In genomic region chr19:6903446-6903845, GRCh38 we compare ENCODE assay signal across 9 cellular contexts. TPM values are rescaled to one million over a fixed set of nuclear protein-coding genes. Genes with fewer than 3 reads are reported as not detected.
"Had no signal": no experiment of that assay in that cellular context is flagged by ENCODE, and none has a peak within 500 bp of the region (broad histone marks: within the 10 kb centered on the region; RNA-seq: fewer than 3 reads in every experiment).

No MANE protein-coding gene starts in this region.

- H3K36me3 Mint-ChIP-seq: IgD-negative memory B cell had no signal

- H3K27ac ChIP-seq: HL-60, KMS-11 had no signal

- FAIRE-seq: HepG2, HTR-8/SVneo had no signal

- DNase-seq: IMR-90, KBM-7, KG1 had no signal

- H3K4me3 Mint-ChIP-seq: IgD-negative memory B cell had no signal

- H3K4me2 ChIP-seq: KMS-11 had no signal

- ATAC-seq: HepG2 had no signal

- H3K9ac ChIP-seq: KMS-11 had no signal

- H3K27ac Mint-ChIP-seq: IgD-negative memory B cell had no signal

- H3K4me1 Mint-ChIP-seq: IgD-negative memory B cell had no signal

RNA-seq across cellular contexts. Expression of gene ADGRE1, which starts 16.1 kb away (rescaled TPM):
- total RNA-seq: HepG2, HT-29, IMR-90 had no signal
- polyA plus RNA-seq: HepG2, IMR-90 had no signal
